ENCODE assay signal across 17 cellular contexts in the genomic region with DNA sequence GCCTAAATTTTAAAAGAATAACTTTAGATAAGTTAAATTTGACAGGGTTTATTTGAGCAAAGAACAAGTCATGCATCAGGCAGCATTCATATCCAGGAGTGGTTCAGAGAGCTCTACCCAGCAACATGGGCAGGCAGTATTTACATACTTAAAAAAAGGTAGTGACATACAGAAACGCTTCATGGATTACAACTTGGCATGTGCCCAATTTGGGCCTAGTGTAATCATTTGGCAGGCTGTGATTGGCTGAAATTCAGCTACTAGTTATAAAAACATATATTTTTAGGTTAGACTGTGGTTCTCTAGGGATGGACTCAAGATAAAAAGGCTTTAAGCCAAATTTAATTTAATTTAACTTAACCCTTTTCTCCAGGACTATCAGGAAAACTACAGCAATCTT.
A peak's percentile ranks its signal among the peaks of the same experiment; 100 is the strongest.
DNase-seq lines count a peak whose midpoint lies in the region.
"Had no signal": no experiment of that assay in that cellular context is flagged by ENCODE, and none has a peak within 500 bp of the region (broad histone marks: within the 10 kb centered on the region; RNA-seq: fewer than 3 reads in every experiment).

No MANE protein-coding gene starts in this region.

- H3K27ac ChIP-seq in GM23248, result no peak overlapping the region
- H3K27ac ChIP-seq: 22Rv1; A549; BLaER1 treated with 17β-estradiol and CSF1 and Interleukin-3, amounts not matched to agents 10 nM and 100 nM; C4-2B had no signal

- H4K20me1 ChIP-seq in GM23248 (ENCODE audit: insufficient read depth), result no peaks in the 10 kb centered on the region
- H4K20me1 ChIP-seq: BLaER1 treated with 17β-estradiol and CSF1 and Interleukin-3, amounts not matched to agents 10 nM and 100 nM had no signal

- no peaks in the 10 kb centered on the region for H3K9me2 ChIP-seq in GM23248 (ENCODE audit: insufficient read depth)

- no peaks in the 10 kb centered on the region for H3F3A ChIP-seq in GM23248 (ENCODE audit: insufficient read depth)

- in situ Hi-C loops in GM23248 (cut with MboI), result no loop called here

- no peaks in the 10 kb centered on the region for H3K9me3 ChIP-seq in GM23248 (ENCODE audit: low read depth)
- H3K9me3 ChIP-seq: A549, Caco-2 had no signal

- DNase-seq in NCI-H2029 (lab: John Stamatoyannopoulos, UW) (peak; percentile 1), NCI-H2029 treated with DMSO at 0.1 percent for 48 hours (lab: John Stamatoyannopoulos, UW) (no peak), GM23248 (peak; percentile 0), NAMALWA (ENCODE audit: low spot score) (peak; percentile 97), NOMO-1 treated with DMSO at 0.1 percent for 48 hours (lab: John Stamatoyannopoulos, UW; ENCODE audit: unreplicated experiment) (no peak), HuH-7.5 (ENCODE audit: low spot score) (no peak)
- DNase-seq: AML-193; Caco-2; Calu3; CD4-positive, alpha-beta T cell; CD8-positive, alpha-beta T cell; DMS79 treated with DMSO at 0.1 percent for 48 hours; GF-D8 had no signal

- no peak overlapping the region for H3K4me2 ChIP-seq in GM23248 (ENCODE audit: unreplicated experiment)
- H3K4me2 ChIP-seq: A549; BLaER1 treated with 17β-estradiol and CSF1 and Interleukin-3, amounts not matched to agents 10 nM and 100 nM had no signal

- no peak overlapping the region for H3K4me3 ChIP-seq in GM23248
- H3K4me3 ChIP-seq: A549; BLaER1 treated with 17β-estradiol and CSF1 and Interleukin-3, amounts not matched to agents 10 nM and 100 nM had no signal

- no peak overlapping the region for H3K9ac ChIP-seq in GM23248
- H3K9ac ChIP-seq: BLaER1 treated with 17β-estradiol and CSF1 and Interleukin-3, amounts not matched to agents 10 nM and 100 nM had no signal

- no peaks in the 10 kb centered on the region for H3K36me3 ChIP-seq in GM23248 (ENCODE audit: low read depth)
- H3K36me3 ChIP-seq: BLaER1 treated with 17β-estradiol and CSF1 and Interleukin-3, amounts not matched to agents 10 nM and 100 nM had no signal

- H3K4me1 ChIP-seq in GM23248 (ENCODE audit: insufficient read depth), result no peaks in the 10 kb centered on the region
- H3K4me1 ChIP-seq: A549; BLaER1 treated with 17β-estradiol and CSF1 and Interleukin-3, amounts not matched to agents 10 nM and 100 nM; Caco-2 had no signal

- H2AFZ ChIP-seq in GM23248, result no peak overlapping the region

- H3K27me3 ChIP-seq in GM23248 (replicated peaks; ENCODE audit: insufficient read depth), result no peaks in the 10 kb centered on the region
- H3K27me3 ChIP-seq: BLaER1 treated with 17β-estradiol and CSF1 and Interleukin-3, amounts not matched to agents 10 nM and 100 nM had no signal

- 40 to 48% methylated on average over 1 of the region's 1 CpG for WGBS in GM23248 (ENCODE audit: low coverage in 1 of 2, low lambda C conversion rate in 2 of 2, missing lambda C conversion rate in 2 of 2), 2 experiments

- no peaks in the 10 kb centered on the region for H3K79me2 ChIP-seq in GM23248 (ENCODE audit: insufficient read depth)

Comparison
In these comparisons a context has a peak if more than half of its experiments do, and no peak if none do; other contexts are left out.
1. DNase-seq: peak in NCI-H2029 (single experiment), GM23248 (single experiment) and NAMALWA (single experiment); none in NCI-H2029 treated with DMSO at 0.1 percent for 48 hours (single experiment), NOMO-1 treated with DMSO at 0.1 percent for 48 hours (single experiment) and HuH-7.5 (single experiment).